ENCODE assay signal across 8 cellular contexts in the genomic region with DNA sequence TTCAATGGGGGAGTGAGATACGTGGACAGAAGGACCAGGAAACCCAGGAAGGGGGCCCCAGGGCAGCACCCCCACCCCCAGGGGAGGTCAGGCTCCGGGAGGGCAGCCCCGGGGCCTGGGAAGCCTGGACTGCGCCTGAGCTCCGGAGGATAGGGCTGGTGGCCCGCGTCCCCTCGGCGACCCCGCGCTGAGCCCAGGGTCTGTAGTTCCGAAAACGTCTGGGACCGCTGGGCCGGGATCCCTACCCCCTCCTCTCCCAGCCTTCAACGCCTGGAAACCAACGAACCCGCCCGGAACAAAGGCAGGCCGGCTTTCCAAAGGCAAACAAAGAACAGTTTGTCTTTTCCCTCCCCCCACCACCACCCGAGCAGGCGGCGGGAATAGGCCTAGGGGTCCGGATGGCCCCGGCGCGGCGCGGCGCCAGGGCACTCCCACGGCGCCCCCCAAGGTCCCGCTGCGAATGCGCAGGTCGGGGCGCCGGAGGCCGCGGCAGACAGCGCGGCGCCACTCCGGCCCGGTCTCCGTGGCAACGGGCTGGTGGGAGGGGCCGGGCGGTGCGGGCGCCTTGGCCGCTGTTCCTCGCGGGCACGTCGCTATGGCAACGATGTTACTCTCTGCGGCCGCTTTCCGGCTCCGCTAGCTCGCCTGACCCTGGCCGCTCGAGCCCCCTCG. TPM values are rescaled to one million over a fixed set of nuclear protein-coding genes. Genes with fewer than 3 reads are reported as not detected.
DNase-seq lines count a peak whose midpoint lies in the region; ATAC-seq and TF ChIP-seq lines count a peak whose summit lies in the region.

No MANE protein-coding gene starts in this region.

- TF ChIP-seq POLR2A in esophagus squamous epithelium (IDR thresholded peaks at IDR 0.05), result peak in 1 of 4 donors; percentile 6

- H3K27me3 ChIP-seq in PC-9 (ENCODE audit: insufficient read depth, low read depth) (peaks cover 75% of the 10 kb centered on the region), esophagus squamous epithelium (peaks cover 0 to 62% (median 0%) of the 10 kb centered on the region in 4 donors), muscle layer of duodenum (ENCODE audit: low read depth, low read length) (no peaks in the 10 kb centered on the region)

- H3K9me2 ChIP-seq in PC-9 (ENCODE audit: insufficient read depth), result no peaks in the 10 kb centered on the region

- no peaks in the 10 kb centered on the region for H3K9me3 Mint-ChIP-seq in activated T-cell treated with anti-CD3 and anti-CD28 coated beads, Interleukin-2, amount 50 U/mL, for 72 hours

- in situ Hi-C loops in KBM-7 (cut with MboI; ENCODE audit: low pct_unique_long_range_greater_than_20kb, low sequenced_read_pairs), result no loop called here

- no peaks in the 10 kb centered on the region for H4K20me1 ChIP-seq in PC-9 (ENCODE audit: insufficient read depth)

- ATAC-seq in activated T-cell treated with anti-CD3 and anti-CD28 coated beads, Interleukin-2, amount 50 U/mL, for 72 hours (replicated peaks in 1 of 2), result peak; percentile 95 to 96

- H3K4me3 ChIP-seq in PC-9 (peak overlapping the region; percentile 60; the same call in 1 of the 2 replicates), esophagus squamous epithelium (peak overlapping the region; percentile 19 to 72 (median 46)), muscle layer of duodenum (ENCODE audit: low read depth in 1 of 2, low read length in 2 of 2) (peak overlapping the region; percentile 33 to 55)

- H2AFZ ChIP-seq in PC-9, result 0 out of 2 replicates have a peak overlapping the region, but pooled peaks have one; percentile 64

- POLR2A ChIA-PET in PC-9 (lab: Charles Lee; ENCODE audit: unreplicated experiment), result no interaction called here

- H3K4me1 ChIP-seq in PC-9 (replicated peaks; ENCODE audit: insufficient read depth) (no peaks in the 10 kb centered on the region), esophagus squamous epithelium (peaks cover 13 to 37% (median 17%) of the 10 kb centered on the region in 3 donors), muscle layer of duodenum (ENCODE audit: control insufficient read depth in 1 of 2, insufficient read depth in 2 of 2, low read length in 2 of 2) (peaks cover 0 to 15% of the 10 kb centered on the region in 2 donors)

- no peaks in the 10 kb centered on the region for H3K9me3 ChIP-seq in PC-9 (ENCODE audit: insufficient read depth, low read depth)
- no peaks in the 10 kb centered on the region for H3K9me3 ChIP-seq in esophagus squamous epithelium
- H3K9me3 ChIP-seq in muscle layer of duodenum (ENCODE audit: control insufficient read depth in 1 of 2, low read length in 2 of 2), result no peaks in the 10 kb centered on the region

- no peak overlapping the region for H3K27ac ChIP-seq in PC-9
- H3K27ac ChIP-seq in esophagus squamous epithelium, result peak overlapping the region; percentile 69 to 92 (median 90)
- H3K27ac ChIP-seq in muscle layer of duodenum (ENCODE audit: low read length), result peak overlapping the region; percentile 45

- H3K36me3 Mint-ChIP-seq in activated T-cell treated with anti-CD3 and anti-CD28 coated beads, Interleukin-2, amount 50 U/mL, for 72 hours (ENCODE audit: insufficient read depth in 2 of 2), result no peaks in the 10 kb centered on the region

- peak overlapping the region; percentile 68 to 70 for H3K4me3 Mint-ChIP-seq in activated T-cell treated with anti-CD3 and anti-CD28 coated beads, Interleukin-2, amount 50 U/mL, for 72 hours

- peaks cover 33% of the 10 kb centered on the region for H3K27me3 Mint-ChIP-seq in activated T-cell treated with anti-CD3 and anti-CD28 coated beads, Interleukin-2, amount 50 U/mL, for 72 hours (ENCODE audit: low read depth)

- CTCF ChIA-PET in PC-9 (lab: Charles Lee), result no interaction called here

- H3K4me1 Mint-ChIP-seq in activated T-cell treated with anti-CD3 and anti-CD28 coated beads, Interleukin-2, amount 50 U/mL, for 72 hours (ENCODE audit: low read depth), result peaks cover 5% of the 10 kb centered on the region

- no peak overlapping the region for H3K27ac Mint-ChIP-seq in activated T-cell treated with anti-CD3 and anti-CD28 coated beads, Interleukin-2, amount 50 U/mL, for 72 hours

- WGBS in esophagus squamous epithelium, 2 donors, result 0 to 3% methylated on average over 6 to 7 of the region's 65 CpGs

- peak; percentile 37 for DNase-seq in NK-92 treated with Interleukin-12 subunit alpha and Interleukin-12 subunit beta, amount 100 ng/mL, for 24 hours (lab: John Stamatoyannopoulos, UW)
- DNase-seq in NK-92 (lab: John Stamatoyannopoulos, UW; ENCODE audit: unreplicated experiment), result no peak
- peak; percentile 94 for DNase-seq in KBM-7
- DNase-seq in PC-9, result peak; percentile 55 to 81
- peak; percentile 82 for DNase-seq in activated T-cell treated with anti-CD3 and anti-CD28 coated beads, Interleukin-2, amount 50 U/mL, for 72 hours
- no peak for DNase-seq in esophagus squamous epithelium (lab: John Stamatoyannopoulos, UW)
- DNase-seq in stimulated activated CD8-positive, alpha-beta memory T cell treated with anti-CD3 and anti-CD28 coated beads, Interleukin-7, amount 100 ng/mL, for 24 hours (ENCODE audit: low read depth), result peak; percentile 53

- H3K4me2 ChIP-seq in PC-9, result peak overlapping the region; percentile 85

- H3K36me3 ChIP-seq in PC-9 (ENCODE audit: low read depth) (no peaks in the 10 kb centered on the region), esophagus squamous epithelium (no peaks in the 10 kb centered on the region), muscle layer of duodenum (ENCODE audit: control insufficient read depth in 1 of 2, insufficient read depth in 2 of 2, low read length in 2 of 2) (no peaks in the 10 kb centered on the region)

- TF ChIP-seq CTCF in PC-9 (conservative IDR thresholded peaks at IDR 0.05), result no peak
- peak in 1 of 6 experiments; percentile 11 for TF ChIP-seq CTCF in esophagus squamous epithelium (IDR thresholded peaks at IDR 0.05)

- no peaks in the 10 kb centered on the region for H3F3A ChIP-seq in PC-9 (ENCODE audit: insufficient read depth, low read depth)

- intact Hi-C loops in PC-9 (cut with micrococcal nuclease; ENCODE audit: unreplicated experiment), result no loop called here
- intact Hi-C loops in esophagus squamous epithelium (cut with DNase I), result no loop called here

- no peaks in the 10 kb centered on the region for H3K79me2 ChIP-seq in PC-9 (ENCODE audit: low read depth)

- BruUV-seq in PC-9 (replicated peaks; lab: Mats Ljungman, UMichigan), result no TSS peak

RNA-seq across cellular contexts. Expression of gene IGLL1, which starts 58.5 kb away (rescaled TPM):
- not detected in 2 replicates for total RNA-seq in PC-9 (2021)
- total RNA-seq in activated T-cell treated with anti-CD3 and anti-CD28 coated beads, Interleukin-2, amount 50 U/mL, for 72 hours, result not detected
- not detected for total RNA-seq in esophagus squamous epithelium

Comparison
In these comparisons a context has a peak if more than half of its experiments do, and no peak if none do; other contexts are left out.
1. DNase-seq: peak in NK-92 treated with Interleukin-12 subunit alpha and Interleukin-12 subunit beta, amount 100 ng/mL, for 24 hours (single experiment), KBM-7 (single experiment), PC-9 (2 of 2), activated T-cell treated with anti-CD3 and anti-CD28 coated beads, Interleukin-2, amount 50 U/mL, for 72 hours (2 of 2) and stimulated activated CD8-positive, alpha-beta memory T cell treated with anti-CD3 and anti-CD28 coated beads, Interleukin-7, amount 100 ng/mL, for 24 hours (single experiment); none in NK-92 (single experiment) and esophagus squamous epithelium (single experiment).
2. Peak in every context shown above with its lines, with median percentiles within 50 percentile points of each other: H3K4me3 ChIP-seq.